Comparison of ENCODE assay signal across 1 cellular context in the genomic region with DNA sequence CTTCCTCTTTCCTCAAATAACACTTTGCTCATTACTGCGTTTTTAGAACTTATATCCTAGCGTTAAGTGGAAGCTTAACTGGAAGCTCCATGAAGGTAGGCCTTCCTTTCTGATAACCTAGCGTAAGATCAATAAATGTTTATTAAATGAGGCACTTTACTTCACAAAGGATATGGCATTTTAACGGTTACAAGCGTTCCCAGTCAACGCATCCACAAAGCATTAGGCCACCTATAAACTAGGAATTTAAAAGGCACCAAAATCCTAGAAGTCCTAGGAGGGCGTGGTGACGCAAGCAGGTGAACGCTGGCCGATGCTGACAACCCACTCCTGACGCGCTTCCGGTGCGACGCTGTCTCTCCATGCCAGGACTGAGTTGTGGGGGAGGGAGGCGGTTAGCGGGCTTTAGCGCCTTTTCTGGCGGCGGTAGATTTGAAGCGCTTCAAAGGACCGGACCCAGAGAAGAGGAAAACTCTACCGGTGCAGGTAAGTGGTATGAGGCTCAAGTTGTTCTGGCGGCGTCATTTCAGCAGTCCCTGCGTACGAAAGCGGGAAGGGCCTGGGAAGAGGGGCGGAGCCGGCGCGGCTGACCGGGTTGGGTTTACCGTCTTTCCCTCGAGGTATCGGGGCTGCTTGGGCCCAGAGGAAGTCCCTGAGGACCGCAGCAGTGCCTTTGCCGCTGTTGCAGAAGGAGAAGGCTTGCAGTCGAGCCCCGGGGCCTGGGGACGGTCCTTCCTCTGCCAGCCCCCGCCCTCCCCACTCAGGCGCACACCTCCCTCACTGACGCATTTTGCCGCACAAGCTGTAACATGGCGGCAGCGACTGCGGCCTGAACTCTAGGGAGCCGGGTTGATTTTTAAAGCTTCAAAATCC.
TF ChIP-seq lines count a peak whose summit lies in the region.

Gene PPIG, plus strand, starts transcription at position 347 of the 873 bp plus-strand sequence. CDS start 19,691 bp downstream, outside the sequence.

TF ChIP-seq in HepG2, 621 proteins besides CTCF, POLR2A, EP300 and RAD21 (continued from another document and continues in another):
- TF ChIP-seq, protein P1, sequence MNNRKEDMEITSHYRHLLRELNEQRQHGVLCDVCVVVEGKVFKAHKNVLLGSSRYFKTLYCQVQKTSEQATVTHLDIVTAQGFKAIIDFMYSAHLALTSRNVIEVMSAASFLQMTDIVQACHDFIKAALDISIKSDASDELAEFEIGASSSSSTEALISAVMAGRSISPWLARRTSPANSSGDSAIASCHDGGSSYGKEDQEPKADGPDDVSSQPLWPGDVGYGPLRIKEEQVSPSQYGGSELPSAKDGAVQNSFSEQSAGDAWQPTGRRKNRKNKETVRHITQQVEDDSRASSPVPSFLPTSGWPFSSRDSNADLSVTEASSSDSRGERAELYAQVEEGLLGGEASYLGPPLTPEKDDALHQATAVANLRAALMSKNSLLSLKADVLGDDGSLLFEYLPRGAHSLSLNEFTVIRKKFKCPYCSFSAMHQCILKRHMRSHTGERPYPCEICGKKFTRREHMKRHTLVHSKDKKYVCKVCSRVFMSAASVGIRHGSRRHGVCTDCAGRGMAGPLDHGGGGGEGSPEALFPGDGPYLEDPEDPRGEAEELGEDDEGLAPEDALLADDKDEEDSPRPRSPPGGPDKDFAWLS (CRISPR knock-in tag; IDR thresholded peaks at IDR 0.05; ENCODE audit: borderline replicate concordance) = no peak
- TF ChIP-seq NR1H2 (CRISPR knock-in tag; IDR thresholded peaks at IDR 0.05; ENCODE audit: borderline replicate concordance, low read depth) = no peak
- TF ChIP-seq, protein P2, sequence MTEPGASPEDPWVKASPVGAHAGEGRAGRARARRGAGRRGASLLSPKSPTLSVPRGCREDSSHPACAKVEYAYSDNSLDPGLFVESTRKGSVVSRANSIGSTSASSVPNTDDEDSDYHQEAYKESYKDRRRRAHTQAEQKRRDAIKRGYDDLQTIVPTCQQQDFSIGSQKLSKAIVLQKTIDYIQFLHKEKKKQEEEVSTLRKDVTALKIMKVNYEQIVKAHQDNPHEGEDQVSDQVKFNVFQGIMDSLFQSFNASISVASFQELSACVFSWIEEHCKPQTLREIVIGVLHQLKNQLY (CRISPR knock-in tag; IDR thresholded peaks at IDR 0.05) = peak; percentile 36; the same call in 1 of the 2 replicates
- peak; percentile 95 for TF ChIP-seq YEATS4 (CRISPR knock-in tag; IDR thresholded peaks at IDR 0.05; ENCODE audit: borderline replicate concordance)
- peak; percentile 51; the same call in 1 of the 2 replicates for TF ChIP-seq ZFP1 (CRISPR knock-in tag; IDR thresholded peaks at IDR 0.05)
- no peak for TF ChIP-seq ZNF615 (CRISPR knock-in tag; IDR thresholded peaks at IDR 0.05; ENCODE audit: borderline replicate concordance)
- TF ChIP-seq ZNF33B (CRISPR knock-in tag; IDR thresholded peaks at IDR 0.05) = peak; percentile 89; the same call in 1 of the 2 replicates
- TF ChIP-seq TCF7 (IDR thresholded peaks at IDR 0.05; ENCODE audit: low read depth) = 0 out of 2 replicates have a peak, but pooled peaks have one; percentile 25
- peak; percentile 70 for TF ChIP-seq THRA (CRISPR knock-in tag; IDR thresholded peaks at IDR 0.05; ENCODE audit: borderline replicate concordance)
- TF ChIP-seq SMC3 (IDR thresholded peaks at IDR 0.05; ENCODE audit: low read length) = no peak
- TF ChIP-seq, protein P3, sequence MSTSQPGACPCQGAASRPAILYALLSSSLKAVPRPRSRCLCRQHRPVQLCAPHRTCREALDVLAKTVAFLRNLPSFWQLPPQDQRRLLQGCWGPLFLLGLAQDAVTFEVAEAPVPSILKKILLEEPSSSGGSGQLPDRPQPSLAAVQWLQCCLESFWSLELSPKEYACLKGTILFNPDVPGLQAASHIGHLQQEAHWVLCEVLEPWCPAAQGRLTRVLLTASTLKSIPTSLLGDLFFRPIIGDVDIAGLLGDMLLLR (CRISPR knock-in tag; IDR thresholded peaks at IDR 0.05) = peak; percentile 95
- TF ChIP-seq, protein P4, sequence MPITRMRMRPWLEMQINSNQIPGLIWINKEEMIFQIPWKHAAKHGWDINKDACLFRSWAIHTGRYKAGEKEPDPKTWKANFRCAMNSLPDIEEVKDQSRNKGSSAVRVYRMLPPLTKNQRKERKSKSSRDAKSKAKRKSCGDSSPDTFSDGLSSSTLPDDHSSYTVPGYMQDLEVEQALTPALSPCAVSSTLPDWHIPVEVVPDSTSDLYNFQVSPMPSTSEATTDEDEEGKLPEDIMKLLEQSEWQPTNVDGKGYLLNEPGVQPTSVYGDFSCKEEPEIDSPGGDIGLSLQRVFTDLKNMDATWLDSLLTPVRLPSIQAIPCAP (CRISPR knock-in tag; IDR thresholded peaks at IDR 0.05; ENCODE audit: low read depth) = no peak
- TF ChIP-seq UBTF (CRISPR knock-in tag; IDR thresholded peaks at IDR 0.05) = peak; percentile 72
- TF ChIP-seq CREB3 (CRISPR knock-in tag; IDR thresholded peaks at IDR 0.05) = no peak
- 0 out of 2 replicates have a peak, but pooled peaks have one; percentile 55 for TF ChIP-seq ZNF224 (CRISPR knock-in tag; IDR thresholded peaks at IDR 0.05)
- TF ChIP-seq, protein P5, sequence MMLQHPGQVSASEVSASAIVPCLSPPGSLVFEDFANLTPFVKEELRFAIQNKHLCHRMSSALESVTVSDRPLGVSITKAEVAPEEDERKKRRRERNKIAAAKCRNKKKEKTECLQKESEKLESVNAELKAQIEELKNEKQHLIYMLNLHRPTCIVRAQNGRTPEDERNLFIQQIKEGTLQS (CRISPR knock-in tag; IDR thresholded peaks at IDR 0.05) = peak; percentile 88
- TF ChIP-seq KMT2B (CRISPR knock-in tag; IDR thresholded peaks at IDR 0.05) = peak; percentile 99
- 0 out of 2 replicates have a peak, but pooled peaks have one; percentile 19 for TF ChIP-seq ZNF761 (CRISPR knock-in tag; conservative IDR thresholded peaks at IDR 0.05)
- TF ChIP-seq MTF2 (CRISPR knock-in tag; IDR thresholded peaks at IDR 0.05; ENCODE audit: borderline replicate concordance) = peak; percentile 74; the same call in 1 of the 2 replicates
- peak; percentile 66; the same call in 1 of the 2 replicates for TF ChIP-seq PHF21A (CRISPR knock-in tag; IDR thresholded peaks at IDR 0.05)
- TF ChIP-seq HES4 (CRISPR knock-in tag; IDR thresholded peaks at IDR 0.05; ENCODE audit: borderline replicate concordance) = no peak
- peak; percentile 49; the same call in 1 of the 2 replicates for TF ChIP-seq ZNF766 (CRISPR knock-in tag; IDR thresholded peaks at IDR 0.05; ENCODE audit: borderline replicate concordance)
- no peak; the same call in 1 of the 2 replicates for TF ChIP-seq ZNF780A (CRISPR knock-in tag; IDR thresholded peaks at IDR 0.05)
- no peak for TF ChIP-seq ZNF567 (CRISPR knock-in tag; IDR thresholded peaks at IDR 0.05; ENCODE audit: borderline replicate concordance)
- TF ChIP-seq TERF1 (CRISPR knock-in tag; IDR thresholded peaks at IDR 0.05) = 0 out of 2 replicates have a peak, but pooled peaks have one; percentile 53
- peak; percentile 96; the same call in 1 of the 2 replicates for TF ChIP-seq ZBTB3 (CRISPR knock-in tag; IDR thresholded peaks at IDR 0.05; ENCODE audit: borderline replicate concordance, low read depth)
- peak; percentile 92 for TF ChIP-seq BORCS8-MEF2B (CRISPR knock-in tag; IDR thresholded peaks at IDR 0.05)
- no peak; the same call in 1 of the 2 replicates for TF ChIP-seq SMAD1 (CRISPR knock-in tag; IDR thresholded peaks at IDR 0.05; ENCODE audit: borderline replicate concordance, low read depth)
- TF ChIP-seq TCF12 (IDR thresholded peaks at IDR 0.05) = no peak
- peak; percentile 95; the same call in 1 of the 2 replicates for TF ChIP-seq TCF12 (CRISPR knock-in tag; IDR thresholded peaks at IDR 0.05)
- TF ChIP-seq ZNF672 (CRISPR knock-in tag; IDR thresholded peaks at IDR 0.05) = no peak
- TF ChIP-seq, protein P6, sequence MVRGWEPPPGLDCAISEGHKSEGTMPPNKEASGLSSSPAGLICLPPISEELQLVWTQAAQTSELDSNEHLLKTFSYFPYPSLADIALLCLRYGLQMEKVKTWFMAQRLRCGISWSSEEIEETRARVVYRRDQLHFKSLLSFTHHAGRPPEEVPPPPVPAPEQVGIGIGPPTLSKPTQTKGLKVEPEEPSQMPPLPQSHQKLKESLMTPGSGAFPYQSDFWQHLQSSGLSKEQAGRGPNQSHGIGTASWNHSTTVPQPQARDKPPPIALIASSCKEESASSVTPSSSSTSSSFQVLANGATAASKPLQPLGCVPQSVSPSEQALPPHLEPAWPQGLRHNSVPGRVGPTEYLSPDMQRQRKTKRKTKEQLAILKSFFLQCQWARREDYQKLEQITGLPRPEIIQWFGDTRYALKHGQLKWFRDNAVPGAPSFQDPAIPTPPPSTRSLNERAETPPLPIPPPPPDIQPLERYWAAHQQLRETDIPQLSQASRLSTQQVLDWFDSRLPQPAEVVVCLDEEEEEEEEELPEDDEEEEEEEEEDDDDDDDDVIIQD (CRISPR knock-in tag; IDR thresholded peaks at IDR 0.05; ENCODE audit: low read depth) = peak; percentile 97
- TF ChIP-seq HNRNPH1 (optimal IDR thresholded peaks at IDR 0.05; ENCODE audit: low read depth, low read length) = peak; percentile 66
- TF ChIP-seq, protein P7, sequence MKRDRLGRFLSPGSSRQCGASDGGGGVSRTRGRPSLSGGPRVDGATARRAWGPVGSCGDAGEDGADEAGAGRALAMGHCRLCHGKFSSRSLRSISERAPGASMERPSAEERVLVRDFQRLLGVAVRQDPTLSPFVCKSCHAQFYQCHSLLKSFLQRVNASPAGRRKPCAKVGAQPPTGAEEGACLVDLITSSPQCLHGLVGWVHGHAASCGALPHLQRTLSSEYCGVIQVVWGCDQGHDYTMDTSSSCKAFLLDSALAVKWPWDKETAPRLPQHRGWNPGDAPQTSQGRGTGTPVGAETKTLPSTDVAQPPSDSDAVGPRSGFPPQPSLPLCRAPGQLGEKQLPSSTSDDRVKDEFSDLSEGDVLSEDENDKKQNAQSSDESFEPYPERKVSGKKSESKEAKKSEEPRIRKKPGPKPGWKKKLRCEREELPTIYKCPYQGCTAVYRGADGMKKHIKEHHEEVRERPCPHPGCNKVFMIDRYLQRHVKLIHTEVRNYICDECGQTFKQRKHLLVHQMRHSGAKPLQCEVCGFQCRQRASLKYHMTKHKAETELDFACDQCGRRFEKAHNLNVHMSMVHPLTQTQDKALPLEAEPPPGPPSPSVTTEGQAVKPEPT (CRISPR knock-in tag; IDR thresholded peaks at IDR 0.05; ENCODE audit: low read depth) = no peak; the same call in 1 of the 2 replicates
- TF ChIP-seq DR1 (CRISPR knock-in tag; IDR thresholded peaks at IDR 0.05) = peak; percentile 80
- no peak for TF ChIP-seq ZBTB1 (CRISPR knock-in tag; IDR thresholded peaks at IDR 0.05; ENCODE audit: borderline replicate concordance)
- TF ChIP-seq, protein P8, sequence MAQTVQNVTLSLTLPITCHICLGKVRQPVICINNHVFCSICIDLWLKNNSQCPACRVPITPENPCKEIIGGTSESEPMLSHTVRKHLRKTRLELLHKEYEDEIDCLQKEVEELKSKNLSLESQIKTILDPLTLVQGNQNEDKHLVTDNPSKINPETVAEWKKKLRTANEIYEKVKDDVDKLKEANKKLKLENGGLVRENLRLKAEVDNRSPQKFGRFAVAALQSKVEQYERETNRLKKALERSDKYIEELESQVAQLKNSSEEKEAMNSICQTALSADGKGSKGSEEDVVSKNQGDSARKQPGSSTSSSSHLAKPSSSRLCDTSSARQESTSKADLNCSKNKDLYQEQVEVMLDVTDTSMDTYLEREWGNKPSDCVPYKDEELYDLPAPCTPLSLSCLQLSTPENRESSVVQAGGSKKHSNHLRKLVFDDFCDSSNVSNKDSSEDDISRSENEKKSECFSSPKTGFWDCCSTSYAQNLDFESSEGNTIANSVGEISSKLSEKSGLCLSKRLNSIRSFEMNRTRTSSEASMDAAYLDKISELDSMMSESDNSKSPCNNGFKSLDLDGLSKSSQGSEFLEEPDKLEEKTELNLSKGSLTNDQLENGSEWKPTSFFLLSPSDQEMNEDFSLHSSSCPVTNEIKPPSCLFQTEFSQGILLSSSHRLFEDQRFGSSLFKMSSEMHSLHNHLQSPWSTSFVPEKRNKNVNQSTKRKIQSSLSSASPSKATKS (CRISPR knock-in tag; IDR thresholded peaks at IDR 0.05) = peak; percentile 20; the same call in 1 of the 2 replicates
- TF ChIP-seq SIN3B (IDR thresholded peaks at IDR 0.05; ENCODE audit: low read length) = peak; percentile 96
- peak; percentile 39; the same call in 1 of the 2 replicates for TF ChIP-seq PRMT3 (CRISPR knock-in tag; IDR thresholded peaks at IDR 0.05; ENCODE audit: borderline replicate concordance, low read depth)
